8 cellular contexts compared by ENCODE assay signal in genomic region chr4:83644677-83645639, GRCh38.
DNase-seq lines count a peak whose midpoint lies in the region; ATAC-seq and TF ChIP-seq lines count a peak whose summit lies in the region.

No MANE protein-coding gene starts in this region.

- no peaks in the 10 kb centered on the region for H3K9me3 ChIP-seq in ovary

- 1% methylated on average over 5 of the region's 5 CpGs for WGBS in ovary, 3 donors

- H3K27ac ChIP-seq in VCaP, result no peak overlapping the region
- H3K27ac ChIP-seq in ovary, result no peak overlapping the region

- CTCF ChIA-PET in BJ (lab: Yijun Ruan, JAX), result interaction anchor here (0.6 to 6.0 kb wide), 31 partner anchors 8 to 1231 kb away, joined by 3 to 58 read pairs (median 4); partner anchors contain the start of gene GPAT3

- H3K27me3 ChIP-seq in BJ (ENCODE audit: control insufficient read depth, insufficient read depth, low read length) (peaks cover 5% of the 10 kb centered on the region), ovary (no peaks in the 10 kb centered on the region)

- POLR2A ChIA-PET in BJ (lab: Charles Lee), result no interaction called here

- TF ChIP-seq EP300 in ovary (IDR thresholded peaks at IDR 0.05), result no peak

- no peak for TF ChIP-seq POLR2A in ovary (IDR thresholded peaks at IDR 0.05)

- peak; percentile 78 for ATAC-seq in HG02981 (IDR thresholded peaks at IDR 0.05; ENCODE audit: unreplicated experiment)
- no peak for ATAC-seq in HG02588 (IDR thresholded peaks at IDR 0.05; ENCODE audit: unreplicated experiment)

- TF ChIP-seq CTCF in BJ (IDR thresholded peaks at IDR 0.05; ENCODE audit: insufficient read depth, low read depth, low read length) (peak; percentile 74), GM12875 (IDR thresholded peaks at IDR 0.05; ENCODE audit: borderline replicate concordance, insufficient read depth, low read depth, low read length) (peak; percentile 64; the same call in 1 of the 2 replicates), VCaP (conservative IDR thresholded peaks at IDR 0.05) (peak; percentile 91), fibroblast of mammary gland (conservative IDR thresholded peaks at IDR 0.05; ENCODE audit: control insufficient read depth, insufficient read depth, low read depth, low read length) (peak; percentile 81), ovary (IDR thresholded peaks at IDR 0.05) (peak; percentile 69 to 79 (median 73))

- H3K4me1 ChIP-seq in ovary (ENCODE audit: insufficient read depth), result no peaks in the 10 kb centered on the region

- H3K36me3 ChIP-seq in BJ (ENCODE audit: control insufficient read depth, insufficient read depth, low read length) (no peaks in the 10 kb centered on the region), ovary (no peaks in the 10 kb centered on the region)

- no peak for DNase-seq in BJ (ENCODE audit: low read depth)
- peak; percentile 5 for DNase-seq in NCI-H2081 treated with DMSO at 0.1 percent for 48 hours (lab: John Stamatoyannopoulos, UW)
- DNase-seq in fibroblast of mammary gland (ENCODE audit: low read depth), result peak; percentile 74
- DNase-seq in ovary, result no peak

- H3K4me3 ChIP-seq in BJ (ENCODE audit: low read depth, low read length), result no peak overlapping the region
- no peak overlapping the region for H3K4me3 ChIP-seq in GM12875 (ENCODE audit: low read depth, low read length)
- no peak overlapping the region for H3K4me3 ChIP-seq in fibroblast of mammary gland (ENCODE audit: control insufficient read depth, low read depth, low read length)
- no peak overlapping the region for H3K4me3 ChIP-seq in ovary

- intact Hi-C loops in ovary (cut with DNase I), result loop anchor here in 1 of 4 donors (10.0 kb wide), 1 partner anchor 860 kb away; no protein-coding TSS in a partner anchor

Comparison
In these comparisons a context has a peak if more than half of its experiments do, and no peak if none do; other contexts are left out.
1. DNase-seq: peak in NCI-H2081 treated with DMSO at 0.1 percent for 48 hours (single experiment) and fibroblast of mammary gland (single experiment); none in BJ (single experiment) and ovary (0 of 5).
2. Peak in every context shown above with its lines, with median percentiles within 50 percentile points of each other: CTCF ChIP-seq.